Comparison of ENCODE assay signal across 28 cellular contexts in genomic region chr5:50808406-50808805, GRCh38.
"Had no signal": no experiment of that assay in that cellular context is flagged by ENCODE, and none has a peak within 500 bp of the region (broad histone marks: within the 10 kb centered on the region; RNA-seq: fewer than 3 reads in every experiment).

No MANE protein-coding gene starts in this region.

- H3K27ac Mint-ChIP-seq: activated CD4-positive, alpha-beta memory T cell treated with anti-CD3 and anti-CD28 coated beads for 36 hours; activated CD4-positive, alpha-beta T cell treated with anti-CD3 and anti-CD28 coated beads, Interleukin-2, amount 10 ng/mL, durations not matched to agents 24 days and 14 days; activated naive CD4-positive, alpha-beta T cell treated with anti-CD3 and anti-CD28 coated beads for 36 hours; activated T-helper 1 cell treated with anti-CD3 and anti-CD28 coated beads, Interleukin-12 subunit alpha, Interleukin-12 subunit beta, Interleukin-2, Interleukin-4 antibody, amounts not matched to agents 30 ng/mL and 10 ng/mL and 1 ng/mL, durations not matched to agents 14 hours and 24 hours and 36 hours; nephron; stimulated activated naive B cell treated with anti-CD40 and anti-IgM and Interleukin-4, amounts not matched to agents 10 μg/mL and 1 μg/mL and 100 μg/mL, for 72 hours; T-helper 1 cell treated with Interleukin-12 subunit alpha and Interleukin-12 subunit beta and Interleukin-4 antibody, amounts not matched to agents 30 μg/mL and 1 μg/mL, for 36 hours had no signal

- H3K27me3 ChIP-seq: adrenal gland, body of pancreas, stomach, tibial artery had no signal

- H3K4me1 ChIP-seq: adrenal gland, body of pancreas, tibial artery had no signal

- H3K4me3 ChIP-seq: adrenal gland, body of pancreas, stomach, tibial artery had no signal

- H3K9me3 ChIP-seq: body of pancreas had no signal

- ATAC-seq: body of pancreas; sciatic nerve; stimulated activated naive B cell treated with anti-CD40 and anti-IgM and Interleukin-4, amounts not matched to agents 10 μg/mL and 1 μg/mL and 100 μg/mL, for 72 hours had no signal

- H3K36me3 ChIP-seq: adrenal gland, WERI-Rb-1 had no signal

- H3K27ac ChIP-seq: adrenal gland, body of pancreas, stomach, tibial artery, WERI-Rb-1 had no signal

- DNase-seq: activated CD4-positive, alpha-beta memory T cell treated with anti-CD3 and anti-CD28 coated beads for 36 hours; activated CD4-positive, alpha-beta T cell treated with anti-CD3 and anti-CD28 coated beads, Interleukin-2, amount 10 ng/mL, durations not matched to agents 24 days and 14 days; activated CD4-positive, CD25-positive, alpha-beta regulatory T cell treated with anti-CD3 and anti-CD28 coated beads, Interleukin-2, amount 50 U/mL, for 72 hours; activated CD8-positive, alpha-beta memory T cell treated with anti-CD3 and anti-CD28 coated beads, Interleukin-2, amount 50 U/mL, for 4 hours; activated effector memory CD4-positive, alpha-beta T cell treated with anti-CD3 and anti-CD28 coated beads, Interleukin-2, amount 50 U/mL, for 16 hours; activated naive CD4-positive, alpha-beta T cell treated with anti-CD3 and anti-CD28 coated beads for 36 hours; activated naive CD8-positive, alpha-beta T cell treated with anti-CD3 and anti-CD28 coated beads for 36 hours; activated T-cell treated with anti-CD3 and anti-CD28 coated beads, Interleukin-2, amount 50 U/mL, for 1 hour; adrenal gland; aorta; body of pancreas; caudate nucleus; head of caudate nucleus; hippocampal formation; left cardiac atrium; left ventricle myocardium superior; small intestine; stimulated activated CD4-positive, alpha-beta T cell treated with anti-CD3 and anti-CD28 coated beads, Interleukin-4, amount 100 ng/mL, for 24 hours; stimulated activated CD8-positive, alpha-beta memory T cell treated with anti-CD3 and anti-CD28 coated beads, Interleukin-4, amount 100 ng/mL, for 48 hours; stimulated activated naive B cell treated with anti-CD40 and anti-IgM and Interleukin-4, amounts not matched to agents 10 μg/mL and 1 μg/mL and 100 μg/mL, for 72 hours; stomach; T-helper 9 cell; tibial artery; WERI-Rb-1 had no signal

- H3K4me3 Mint-ChIP-seq: activated CD4-positive, alpha-beta memory T cell treated with anti-CD3 and anti-CD28 coated beads for 36 hours; activated CD4-positive, alpha-beta T cell treated with anti-CD3 and anti-CD28 coated beads, Interleukin-2, amount 10 ng/mL, durations not matched to agents 24 days and 14 days; activated naive CD4-positive, alpha-beta T cell treated with anti-CD3 and anti-CD28 coated beads for 36 hours; activated naive CD8-positive, alpha-beta T cell treated with anti-CD3 and anti-CD28 coated beads for 36 hours; activated T-helper 1 cell treated with anti-CD3 and anti-CD28 coated beads, Interleukin-12 subunit alpha, Interleukin-12 subunit beta, Interleukin-2, Interleukin-4 antibody, amounts not matched to agents 30 ng/mL and 10 ng/mL and 1 ng/mL, durations not matched to agents 14 hours and 24 hours and 36 hours; nephron; stimulated activated naive B cell treated with anti-CD40 and anti-IgM and Interleukin-4, amounts not matched to agents 10 μg/mL and 1 μg/mL and 100 μg/mL, for 72 hours; T-helper 1 cell treated with Interleukin-12 subunit alpha and Interleukin-12 subunit beta and Interleukin-4 antibody, amounts not matched to agents 30 μg/mL and 1 μg/mL, for 36 hours had no signal

- H3K27me3 Mint-ChIP-seq: activated CD4-positive, alpha-beta memory T cell treated with anti-CD3 and anti-CD28 coated beads for 36 hours; activated CD4-positive, alpha-beta T cell treated with anti-CD3 and anti-CD28 coated beads, Interleukin-2, amount 10 ng/mL, durations not matched to agents 24 days and 14 days; activated naive CD8-positive, alpha-beta T cell treated with anti-CD3 and anti-CD28 coated beads for 36 hours; stimulated activated naive B cell treated with anti-CD40 and anti-IgM and Interleukin-4, amounts not matched to agents 10 μg/mL and 1 μg/mL and 100 μg/mL, for 72 hours had no signal
